Comparison of ENCODE assay signal across 18 cellular contexts in genomic region chr17:29032798-29033197, GRCh38. TPM values are rescaled to one million over a fixed set of nuclear protein-coding genes. Genes with fewer than 3 reads are reported as not detected.
"Had no signal": no experiment of that assay in that cellular context is flagged by ENCODE, and none has a peak within 500 bp of the region (broad histone marks: within the 10 kb centered on the region; RNA-seq: fewer than 3 reads in every experiment).

No MANE protein-coding gene starts in this region.

- H3K27ac ChIP-seq: brain microvascular endothelial cell, dorsolateral prefrontal cortex, gastrocnemius medialis, heart right ventricle, tibial artery, vagina had no signal

- H3K9me3 ChIP-seq: gastrocnemius medialis, vagina had no signal

- ATAC-seq: activated naive CD4-positive, alpha-beta T cell treated with anti-CD3 and anti-CD28 coated beads, Interleukin-2, amount 50 U/mL, for 72 hours; activated T-cell treated with anti-CD3 and anti-CD28 coated beads, Interleukin-2, amount 50 U/mL, for 4 hours; gastrocnemius medialis; heart right ventricle; right cardiac atrium; stimulated activated memory B cell treated with anti-CD40 and anti-IgM and Interleukin-4, amounts not matched to agents 10 μg/mL and 1 μg/mL and 100 μg/mL, for 72 hours had no signal

- H3K4me3 ChIP-seq: dorsolateral prefrontal cortex, gastrocnemius medialis, heart right ventricle, smooth muscle cell, tibial artery, vagina had no signal

- H3K4me2 ChIP-seq: smooth muscle cell had no signal

- DNase-seq: activated CD4-positive, alpha-beta memory T cell treated with anti-CD3 and anti-CD28 coated beads for 36 hours; activated effector memory CD4-positive, alpha-beta T cell treated with anti-CD3 and anti-CD28 coated beads, Interleukin-2, amount 50 U/mL, for 16 hours; activated T-cell treated with anti-CD3 and anti-CD28 coated beads, Interleukin-2, amount 50 U/mL, for 4 hours; amniotic stem cell; brain microvascular endothelial cell; dorsolateral prefrontal cortex; gastrocnemius medialis; heart right ventricle; kidney glomerular epithelial cell; midbrain; right cardiac atrium; tibial artery had no signal

- H3K36me3 ChIP-seq: brain microvascular endothelial cell, gastrocnemius medialis, heart right ventricle, tibial artery, vagina had no signal

- H3K27me3 ChIP-seq: dorsolateral prefrontal cortex, vagina had no signal

- H3K4me1 ChIP-seq: gastrocnemius medialis, heart right ventricle, tibial artery, vagina had no signal

RNA-seq across cellular contexts. Expression of gene SEZ6, which starts 27.0 kb away (rescaled TPM):
- total RNA-seq: activated CD4-positive, alpha-beta memory T cell treated with anti-CD3 and anti-CD28 coated beads for 36 hours; activated T-cell treated with anti-CD3 and anti-CD28 coated beads, Interleukin-2, amount 50 U/mL, for 4 hours; endothelial cell of umbilical vein; gastrocnemius medialis; heart right ventricle; liver; right cardiac atrium; smooth muscle cell; vagina had no signal
- polyA plus RNA-seq: endothelial cell of umbilical vein, heart right ventricle, right cardiac atrium, smooth muscle cell had no signal
